8 cellular contexts compared by ENCODE assay signal in the genomic region with DNA sequence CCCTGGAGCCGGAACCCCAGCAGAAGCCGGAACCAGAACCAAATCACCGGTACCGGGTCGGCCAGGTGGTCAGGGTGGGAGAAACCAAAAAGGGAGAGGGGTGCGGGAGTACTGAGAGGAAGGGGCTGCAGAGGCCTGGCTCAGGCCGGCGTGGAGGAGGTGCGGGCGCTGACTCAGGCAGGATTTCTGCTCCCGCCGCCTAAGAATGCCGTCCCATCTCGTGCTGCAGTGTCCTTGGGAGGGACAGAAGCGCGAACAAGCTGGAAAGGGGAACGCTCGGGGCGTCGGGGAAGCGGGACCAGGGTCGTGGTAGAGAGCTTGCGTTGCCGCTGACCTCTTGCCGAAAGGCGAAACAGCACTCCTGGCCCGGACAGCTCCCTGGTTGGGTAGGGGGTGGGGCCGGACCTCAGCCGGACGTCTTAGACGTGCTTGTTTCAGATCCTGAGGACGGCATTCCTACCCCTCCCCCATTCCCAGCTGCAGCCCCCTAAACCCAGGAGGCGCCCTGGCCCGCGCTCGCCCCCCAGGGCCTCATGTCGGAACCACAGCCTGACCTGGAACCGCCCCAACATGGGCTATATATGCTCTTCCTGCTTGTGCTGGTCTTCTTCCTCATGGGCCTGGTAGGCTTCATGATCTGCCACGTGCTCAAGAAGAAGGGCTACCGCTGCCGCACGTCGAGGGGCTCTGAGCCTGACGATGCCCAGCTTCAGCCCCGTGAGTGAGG. TPM values are rescaled to one million over a fixed set of nuclear protein-coding genes. Genes with fewer than 3 reads are reported as not detected.
DNase-seq lines count a peak whose midpoint lies in the region; ATAC-seq and TF ChIP-seq lines count a peak whose summit lies in the region.

No MANE protein-coding gene starts in this region.

- DNase-seq in PC-3 = no peak
- peak; percentile 73 to 78 for DNase-seq in activated T-cell treated with anti-CD3 and anti-CD28 coated beads, Interleukin-2, amount 50 U/mL, for 48 hours
- peak; percentile 41 for DNase-seq in fibroblast of mammary gland (ENCODE audit: low read depth)
- no peak for DNase-seq in natural killer cell treated with Interleukin-12 subunit alpha and Interleukin-12 subunit beta and Interleukin-15 and Interleukin-18, amount 100 ng/mL, for 72 hours (ENCODE audit: low spot score)
- peak; percentile 76 for DNase-seq in type B pancreatic cell (ENCODE audit: extremely low spot score, unreplicated experiment)

- CTCF ChIA-PET in PC-3 (lab: Charles Lee) = interaction anchor here (0.5 kb wide), 1 partner anchor 241 kb away, joined by 5 read pairs; a partner anchor contains a TSS

- peak; percentile 23 for ATAC-seq in HG02938 (IDR thresholded peaks at IDR 0.05; ENCODE audit: unreplicated experiment)
- ATAC-seq in PC-3 = peak; percentile 5; the same call in 1 of the 2 replicates
- peak; percentile 7 to 46 for ATAC-seq in natural killer cell treated with Interleukin-12 subunit alpha and Interleukin-12 subunit beta and Interleukin-15 and Interleukin-18, amount 100 ng/mL, for 72 hours
- no peak for ATAC-seq in HG03196 (IDR thresholded peaks at IDR 0.05; ENCODE audit: unreplicated experiment)

- no peaks in the 10 kb centered on the region for H3F3A ChIP-seq in PC-3 (ENCODE audit: low read length, unreplicated experiment)

- POLR2A ChIA-PET in PC-3 (lab: Charles Lee; ENCODE audit: unreplicated experiment) = no interaction called here

- peaks cover 45% of the 10 kb centered on the region for H3K4me1 ChIP-seq in PC-3 (ENCODE audit: insufficient read depth, low read length)

- no peaks in the 10 kb centered on the region for H3K9me3 ChIP-seq in PC-3 (ENCODE audit: low read length)

- H3K79me2 ChIP-seq in PC-3 (ENCODE audit: low read length) = peaks cover 36% of the 10 kb centered on the region

- H3K27ac ChIP-seq in PC-3 (ENCODE audit: low read length) = no peak overlapping the region

- H3K27me3 Mint-ChIP-seq in natural killer cell treated with Interleukin-12 subunit alpha and Interleukin-12 subunit beta and Interleukin-15 and Interleukin-18, amount 100 ng/mL, for 72 hours = no peaks in the 10 kb centered on the region
- peaks cover 5% of the 10 kb centered on the region for H3K27me3 Mint-ChIP-seq in type B pancreatic cell

- peak overlapping the region; percentile 94 for H3K4me2 ChIP-seq in PC-3 (ENCODE audit: low read length)

- no peaks in the 10 kb centered on the region for H3K9me3 Mint-ChIP-seq in natural killer cell treated with Interleukin-12 subunit alpha and Interleukin-12 subunit beta and Interleukin-15 and Interleukin-18, amount 100 ng/mL, for 72 hours
- H3K9me3 Mint-ChIP-seq in type B pancreatic cell = no peaks in the 10 kb centered on the region

- peaks cover 10% of the 10 kb centered on the region for H3K36me3 Mint-ChIP-seq in natural killer cell treated with Interleukin-12 subunit alpha and Interleukin-12 subunit beta and Interleukin-15 and Interleukin-18, amount 100 ng/mL, for 72 hours
- peaks cover 5% of the 10 kb centered on the region for H3K36me3 Mint-ChIP-seq in type B pancreatic cell

- no peaks in the 10 kb centered on the region for H3K9me2 ChIP-seq in PC-3 (replicated peaks; ENCODE audit: low read length)

- peak overlapping the region; percentile 93; the same call in 1 of the 2 replicates for H3K9ac ChIP-seq in PC-3 (ENCODE audit: low read length)

- no peaks in the 10 kb centered on the region for H3K27me3 ChIP-seq in PC-3 (ENCODE audit: low read length)

- TF ChIP-seq CTCF in PC-3 (conservative IDR thresholded peaks at IDR 0.05; ENCODE audit: low read depth, low read length) = no peak
- TF ChIP-seq CTCF in fibroblast of mammary gland (conservative IDR thresholded peaks at IDR 0.05; ENCODE audit: control insufficient read depth, insufficient read depth, low read depth, low read length) = peak; percentile 28
- TF ChIP-seq CTCF in type B pancreatic cell (conservative IDR thresholded peaks at IDR 0.05) = peak; percentile 62

- peak overlapping the region; percentile 90 for H3K4me3 Mint-ChIP-seq in natural killer cell treated with Interleukin-12 subunit alpha and Interleukin-12 subunit beta and Interleukin-15 and Interleukin-18, amount 100 ng/mL, for 72 hours
- H3K4me3 Mint-ChIP-seq in type B pancreatic cell = peak overlapping the region; percentile 80

- intact Hi-C loops in PC-3 (cut with micrococcal nuclease) = loop anchor here (2.0 kb wide), 1 partner anchor 19 kb away; a partner anchor contains a TSS

- H2AFZ ChIP-seq in PC-3 (ENCODE audit: low read length) = peak overlapping the region; percentile 96

- no peaks in the 10 kb centered on the region for H3K36me3 ChIP-seq in PC-3 (ENCODE audit: low read depth, low read length)

- BruUV-seq in PC-3 (replicated peaks; lab: Mats Ljungman, UMichigan) = no TSS peak

- peaks cover 43 to 49% of the 10 kb centered on the region in 2 donors for H3K4me1 Mint-ChIP-seq in natural killer cell treated with Interleukin-12 subunit alpha and Interleukin-12 subunit beta and Interleukin-15 and Interleukin-18, amount 100 ng/mL, for 72 hours (ENCODE audit: low read depth in 2 of 2)
- H3K4me1 Mint-ChIP-seq in type B pancreatic cell (ENCODE audit: unreplicated experiment) = peaks cover 15% of the 10 kb centered on the region

- peaks cover 11% of the 10 kb centered on the region; the same call in 1 of the 2 replicates for H4K20me1 ChIP-seq in PC-3 (ENCODE audit: low read length)

- H3K27ac Mint-ChIP-seq in natural killer cell treated with Interleukin-12 subunit alpha and Interleukin-12 subunit beta and Interleukin-15 and Interleukin-18, amount 100 ng/mL, for 72 hours = peak overlapping the region; percentile 63 to 71
- H3K27ac Mint-ChIP-seq in type B pancreatic cell = peak overlapping the region; percentile 73

- H3K4me3 ChIP-seq in GM08714 (ENCODE audit: low read length) (peak overlapping the region; percentile 87; the same call in 1 of the 2 replicates), PC-3 (ENCODE audit: low read length) (peak overlapping the region; percentile 98), fibroblast of mammary gland (ENCODE audit: control insufficient read depth, low read depth, low read length) (peak overlapping the region; percentile 92)

RNA-seq across cellular contexts. Expression of a gene that starts 1.1 kb away (rescaled TPM):
- total RNA-seq in PC-3 (2014; rRNA removed) = 4.1 and 5.6 TPM in 2 replicates
- total RNA-seq in natural killer cell treated with Interleukin-12 subunit alpha and Interleukin-12 subunit beta and Interleukin-15 and Interleukin-18, amount 100 ng/mL, for 72 hours = 10 to 100 TPM in 1 of 2 donors, 1 to 10 TPM in 1; 8.1 to 39.3 TPM
- total RNA-seq in type B pancreatic cell (ENCODE audit: low replicate concordance) = 6.9 and 8.1 TPM in 2 replicates

RNA-seq across cellular contexts. Expression of a gene that starts 1.2 kb away (rescaled TPM):
- total RNA-seq in PC-3 (2014; rRNA removed) = 66.8 and 82.9 TPM in 2 replicates
- total RNA-seq in natural killer cell treated with Interleukin-12 subunit alpha and Interleukin-12 subunit beta and Interleukin-15 and Interleukin-18, amount 100 ng/mL, for 72 hours = 100 to 1,000 TPM in 1 of 2 donors, 10 to 100 TPM in 1; 80.0 to 128 TPM
- 65.8 and 87.8 TPM in 2 replicates for total RNA-seq in type B pancreatic cell (ENCODE audit: low replicate concordance)

RNA-seq across cellular contexts. Expression of a gene that starts 13.4 kb away (rescaled TPM):
- 17.2 and 22.7 TPM in 2 replicates for total RNA-seq in PC-3 (2014; rRNA removed)
- 10 to 100 TPM; 35.6 to 56.4 TPM for total RNA-seq in natural killer cell treated with Interleukin-12 subunit alpha and Interleukin-12 subunit beta and Interleukin-15 and Interleukin-18, amount 100 ng/mL, for 72 hours
- total RNA-seq in type B pancreatic cell (ENCODE audit: low replicate concordance) = 28.5 and 29.4 TPM in 2 replicates

RNA-seq across cellular contexts. Expression of a gene that starts 19.1 kb away (rescaled TPM):
- total RNA-seq in PC-3 (2014; rRNA removed) (51.9 and 106 TPM in 2 replicates), type B pancreatic cell (ENCODE audit: low replicate concordance) (79.6 and 103 TPM in 2 replicates)
- total RNA-seq in natural killer cell treated with Interleukin-12 subunit alpha and Interleukin-12 subunit beta and Interleukin-15 and Interleukin-18, amount 100 ng/mL, for 72 hours = 100 to 1,000 TPM; 280 to 289 TPM

RNA-seq across cellular contexts. Expression of a gene that starts 44.2 kb away (rescaled TPM):
- total RNA-seq in PC-3 (2014; rRNA removed) = 7.1 and 14.2 TPM in 2 replicates
- 10 to 100 TPM; 17.5 to 22.6 TPM for total RNA-seq in natural killer cell treated with Interleukin-12 subunit alpha and Interleukin-12 subunit beta and Interleukin-15 and Interleukin-18, amount 100 ng/mL, for 72 hours
- total RNA-seq in type B pancreatic cell (ENCODE audit: low replicate concordance) = 8.4 and 10.2 TPM in 2 replicates

Comparison
In these comparisons a context has a peak if more than half of its experiments do, and no peak if none do; other contexts are left out.
1. DNase-seq: peak in activated T-cell treated with anti-CD3 and anti-CD28 coated beads, Interleukin-2, amount 50 U/mL, for 48 hours (2 of 2), fibroblast of mammary gland (single experiment) and type B pancreatic cell (single experiment); none in PC-3 (single experiment) and natural killer cell treated with Interleukin-12 subunit alpha and Interleukin-12 subunit beta and Interleukin-15 and Interleukin-18, amount 100 ng/mL, for 72 hours (single experiment).
2. Peak in every context shown above with its lines, with median percentiles within 50 percentile points of each other: H3K4me3 ChIP-seq.